29 cellular contexts compared by ENCODE assay signal in genomic region chr12:86212970-86213369, GRCh38. TPM values are rescaled to one million over a fixed set of nuclear protein-coding genes. Genes with fewer than 3 reads are reported as not detected.
"Had no signal": no experiment of that assay in that cellular context is flagged by ENCODE, and none has a peak within 500 bp of the region (broad histone marks: within the 10 kb centered on the region; RNA-seq: fewer than 3 reads in every experiment).

No MANE protein-coding gene starts in this region.

- H3K27ac ChIP-seq: heart left ventricle, left ventricle myocardium inferior, ovary, prostate gland, sigmoid colon, spleen, suprapubic skin, thoracic aorta, tibial artery, upper lobe of right lung had no signal

- DNase-seq: heart left ventricle; hypothalamus; islet precursor cell; left ventricle myocardium inferior; mesendoderm; naive B cell; nucleus accumbens; ovary; posterior cingulate gyrus; retina; right cardiac atrium; sigmoid colon; small intestine; spleen; stimulated activated CD4-positive, alpha-beta T cell treated with anti-CD3 and anti-CD28 coated beads, Interleukin-4, amount 100 ng/mL, for 24 hours; stimulated activated naive CD4-positive, alpha-beta T cell; tibial artery; trophoblast cell; upper lobe of right lung had no signal

- H3K27me3 Mint-ChIP-seq: naive B cell; natural killer cell treated with Interleukin-12 subunit alpha and Interleukin-12 subunit beta and Interleukin-15 and Interleukin-18, amount 100 ng/mL, for 72 hours; stimulated activated naive CD8-positive, alpha-beta T cell treated with anti-CD3 and anti-CD28 coated beads, Interleukin-15, Interleukin-2, amounts not matched to agents 100 ng/mL and 50 ng/mL, for 24 hours had no signal

- H3K27ac Mint-ChIP-seq: mesothelial cell of epicardium; naive B cell; natural killer cell treated with Interleukin-12 subunit alpha and Interleukin-12 subunit beta and Interleukin-15 and Interleukin-18, amount 100 ng/mL, for 72 hours; stimulated activated effector memory CD8-positive, alpha-beta T cell treated with anti-CD3 and anti-CD28 coated beads, Interleukin-12 subunit alpha, Interleukin-12 subunit beta, amount 100 ng/mL, for 72 hours; stimulated activated naive CD8-positive, alpha-beta T cell treated with anti-CD3 and anti-CD28 coated beads, Interleukin-15, Interleukin-2, amounts not matched to agents 100 ng/mL and 50 ng/mL, for 24 hours had no signal

- H3K4me3 ChIP-seq: heart left ventricle, left ventricle myocardium inferior, lung, ovary, prostate gland, sigmoid colon, spleen, suprapubic skin, thoracic aorta, tibial artery, upper lobe of right lung had no signal

- H3K9me3 ChIP-seq: heart left ventricle, left ventricle myocardium inferior, ovary, prostate gland, spleen, suprapubic skin, thoracic aorta, tibial artery, upper lobe of right lung had no signal

- H3K4me1 Mint-ChIP-seq: naive B cell; stimulated activated effector memory CD8-positive, alpha-beta T cell treated with anti-CD3 and anti-CD28 coated beads, Interleukin-12 subunit alpha, Interleukin-12 subunit beta, amount 100 ng/mL, for 72 hours had no signal

- H3K4me3 Mint-ChIP-seq: mesothelial cell of epicardium; naive B cell; natural killer cell treated with Interleukin-12 subunit alpha and Interleukin-12 subunit beta and Interleukin-15 and Interleukin-18, amount 100 ng/mL, for 72 hours; stimulated activated effector memory CD8-positive, alpha-beta T cell treated with anti-CD3 and anti-CD28 coated beads, Interleukin-12 subunit alpha, Interleukin-12 subunit beta, amount 100 ng/mL, for 72 hours; stimulated activated naive CD8-positive, alpha-beta T cell treated with anti-CD3 and anti-CD28 coated beads, Interleukin-15, Interleukin-2, amounts not matched to agents 100 ng/mL and 50 ng/mL, for 24 hours had no signal

- H3K27me3 ChIP-seq: heart left ventricle, ovary, sigmoid colon, spleen, suprapubic skin, tibial artery, upper lobe of right lung had no signal

- H3K4me1 ChIP-seq: left ventricle myocardium inferior, prostate gland, sigmoid colon, spleen, suprapubic skin, upper lobe of right lung had no signal

- H3K36me3 ChIP-seq: heart left ventricle, left ventricle myocardium inferior, ovary, prostate gland, sigmoid colon, spleen, suprapubic skin, thoracic aorta, tibial artery, upper lobe of right lung had no signal

- H3K36me3 Mint-ChIP-seq: naive B cell; stimulated activated effector memory CD8-positive, alpha-beta T cell treated with anti-CD3 and anti-CD28 coated beads, Interleukin-12 subunit alpha, Interleukin-12 subunit beta, amount 100 ng/mL, for 72 hours had no signal

- ATAC-seq: heart left ventricle; natural killer cell treated with Interleukin-12 subunit alpha and Interleukin-12 subunit beta and Interleukin-15 and Interleukin-18, amount 100 ng/mL, for 72 hours; right cardiac atrium; stimulated activated effector memory CD8-positive, alpha-beta T cell treated with anti-CD3 and anti-CD28 coated beads, Interleukin-12 subunit alpha, Interleukin-12 subunit beta, amount 100 ng/mL, for 72 hours; upper lobe of right lung had no signal

RNA-seq across cellular contexts. Expression of gene MGAT4C, which starts 43.2 kb away (rescaled TPM):
- total RNA-seq: kidney epithelial cell; mononuclear cell; natural killer cell treated with Interleukin-12 subunit alpha and Interleukin-12 subunit beta and Interleukin-15 and Interleukin-18, amount 100 ng/mL, for 72 hours; spleen had no signal
